ENCODE assay signal across 20 cellular contexts in genomic region chr6:51902261-51902764, GRCh38.
"Had no signal": no experiment of that assay in that cellular context is flagged by ENCODE, and none has a peak within 500 bp of the region (broad histone marks: within the 10 kb centered on the region; RNA-seq: fewer than 3 reads in every experiment).

No MANE protein-coding gene starts in this region.

- H3K36me3 ChIP-seq: gastrocnemius medialis, prostate gland, right atrium auricular region, sigmoid colon, stomach, thyroid gland had no signal

- ATAC-seq: gastrocnemius medialis; left lobe of liver; natural killer cell; stimulated activated effector memory CD8-positive, alpha-beta T cell treated with anti-CD3 and anti-CD28 coated beads, Interleukin-12 subunit alpha, Interleukin-12 subunit beta, amount 100 ng/mL, for 72 hours had no signal

- H3K79me2 ChIP-seq: hepatocyte, parathyroid adenoma had no signal

- H3K9me3 ChIP-seq: gastrocnemius medialis, prostate gland, right atrium auricular region, sigmoid colon, stomach, thyroid gland had no signal

- H3K27me3 ChIP-seq: dorsolateral prefrontal cortex, gastrocnemius medialis, hepatocyte, right atrium auricular region, sigmoid colon, stomach, thyroid gland had no signal

- H3K4me3 ChIP-seq: dorsolateral prefrontal cortex, gastrocnemius medialis, hepatocyte, lung, prostate gland, right atrium auricular region, sigmoid colon, stomach, thyroid gland had no signal

- H3K9ac ChIP-seq: parathyroid adenoma had no signal

- H3K27ac ChIP-seq: dorsolateral prefrontal cortex, gastrocnemius medialis, hepatocyte, parathyroid adenoma, prostate gland, right atrium auricular region, sigmoid colon, stomach, thyroid gland had no signal

- H2AFZ ChIP-seq: hepatocyte, parathyroid adenoma had no signal

- H3K4me1 ChIP-seq: gastrocnemius medialis, parathyroid adenoma, prostate gland, right atrium auricular region, sigmoid colon, stomach, thyroid gland had no signal

- DNase-seq: dorsolateral prefrontal cortex; effector CD4-positive, alpha-beta T cell; foreskin fibroblast; gastrocnemius medialis; head of caudate nucleus; kidney; natural killer cell; sigmoid colon; stimulated activated CD4-positive, alpha-beta T cell treated with anti-CD3 and anti-CD28 coated beads, Interleukin-2, amount 100 ng/mL, for 24 hours; stimulated activated CD4-positive, alpha-beta T cell treated with anti-CD3 and anti-CD28 coated beads, Interleukin-4, amount 100 ng/mL, for 24 hours; stimulated activated naive CD4-positive, alpha-beta T cell treated with Interleukin-2 at 50 U/mL for 16 hours; stomach; thyroid gland had no signal

- H3K4me2 ChIP-seq: hepatocyte had no signal
